29 cellular contexts compared by ENCODE assay signal in the genomic region with DNA sequence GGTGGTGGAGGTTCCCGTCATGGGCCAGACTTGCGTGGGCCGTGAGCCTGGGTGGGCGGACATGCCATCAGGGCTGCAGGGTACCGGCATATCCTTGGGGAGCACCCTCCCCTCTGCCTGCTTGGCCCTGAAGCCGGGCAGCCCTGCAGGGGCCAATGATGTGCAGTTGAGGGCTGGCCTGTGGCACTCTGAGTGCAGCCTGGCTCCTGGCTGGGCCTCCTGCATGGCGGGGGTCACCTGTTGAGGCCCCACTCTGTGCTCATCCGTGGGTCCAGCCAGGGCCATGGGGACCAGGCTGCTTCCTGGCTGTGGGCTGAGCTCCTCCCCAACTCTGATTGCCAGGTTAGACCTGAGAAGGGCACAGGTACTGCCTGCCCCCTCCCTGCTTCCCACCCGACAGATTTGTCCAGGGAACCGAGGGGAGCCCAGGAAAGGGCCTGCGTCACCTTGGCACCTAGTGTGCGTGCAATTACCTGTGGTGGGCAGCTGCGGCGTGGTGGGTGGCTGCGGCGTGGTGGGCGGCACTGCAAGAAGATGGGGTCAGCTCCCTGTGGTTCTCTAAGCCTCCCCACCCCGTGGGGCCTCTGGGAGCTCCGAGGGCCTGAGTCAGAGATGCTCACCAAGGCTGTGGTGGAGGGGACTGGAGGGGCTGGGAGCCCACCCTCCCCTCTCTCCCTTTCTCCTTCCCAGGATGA. TPM values are rescaled to one million over a fixed set of nuclear protein-coding genes. Genes with fewer than 3 reads are reported as not detected.
DNase-seq lines count a peak whose midpoint lies in the region; FAIRE-seq and TF ChIP-seq lines count a peak whose summit lies in the region.
"Had no signal": no experiment of that assay in that cellular context is flagged by ENCODE, and none has a peak within 500 bp of the region (broad histone marks: within the 10 kb centered on the region; RNA-seq: fewer than 3 reads in every experiment).

No MANE protein-coding gene starts in this region.

- peaks cover 62% of the 10 kb centered on the region for H4K20me1 ChIP-seq in BLaER1
- peaks cover 22 to 86% (median 39%) of the 10 kb centered on the region in 11 experiments; a peak in 17 of 22 replicates for H4K20me1 ChIP-seq in BLaER1 treated with 17β-estradiol and CSF1 and Interleukin-3, amounts not matched to agents 10 nM and 100 nM
- peaks cover 0 to 12% of the 10 kb centered on the region in 2 experiments for H4K20me1 ChIP-seq in H1 (replicated peaks in 1 of 2; ENCODE audit: control insufficient read depth in 1 of 2, insufficient read depth in 2 of 2, low read length in 2 of 2)

- POLR2A ChIA-PET in H1 (lab: Charles Lee; ENCODE audit: partially characterized antibody) = interaction anchor here (1.4 to 1.9 kb wide), 2 partner anchors 16 to 174 kb away, joined by 3 to 4 read pairs; a partner anchor contains a TSS

- H3K9me3 ChIP-seq in BLaER1 = peaks cover 14% of the 10 kb centered on the region
- H3K9me3 ChIP-seq in BLaER1 treated with 17β-estradiol and CSF1 and Interleukin-3, amounts not matched to agents 10 nM and 100 nM (replicated peaks in 1 of 11) = peaks cover 0 to 18% (median 15%) of the 10 kb centered on the region in 11 experiments; a peak in 14 of 22 replicates
- peaks cover 3 to 9% of the 10 kb centered on the region in 2 experiments; a peak in 2 of 4 replicates for H3K9me3 ChIP-seq in H1 (ENCODE audit: insufficient read depth in 2 of 2, low read depth in 1 of 2, low read length in 1 of 2)
- no peaks in the 10 kb centered on the region for H3K9me3 ChIP-seq in BE2C
- H3K9me3 ChIP-seq: Caco-2 had no signal

- H3K4me1 ChIP-seq in BLaER1 (peaks cover 53% of the 10 kb centered on the region), H1 (replicated peaks in 1 of 4; ENCODE audit: control insufficient read depth in 3 of 4, insufficient read depth in 4 of 4, low read length in 3 of 4) (peaks cover 0 to 2% (median 0%) of the 10 kb centered on the region in 4 experiments; a peak in 1 of 7 replicates), BE2C (no peaks in the 10 kb centered on the region)
- H3K4me1 ChIP-seq in BLaER1 treated with 17β-estradiol and CSF1 and Interleukin-3, amounts not matched to agents 10 nM and 100 nM = peaks cover 7 to 57% (median 35%) of the 10 kb centered on the region in 10 experiments; a peak in 18 of 20 replicates
- H3K4me1 ChIP-seq: Caco-2 had no signal

- H2BK12ac ChIP-seq in H1 (ENCODE audit: low read depth, low read length) = no peak overlapping the region

- H2AK5ac ChIP-seq in H1 (ENCODE audit: low read depth, low read length) = no peak overlapping the region

- CTCF ChIA-PET in H1 (lab: Charles Lee; ENCODE audit: partially characterized antibody) = interaction anchor here (0.8 to 1.0 kb wide), 3 partner anchors 10 to 620 kb away, joined by 3 read pairs; no protein-coding TSS in a partner anchor

- H3K23me2 ChIP-seq in H1 (ENCODE audit: low read depth, low read length) = peaks cover 10% of the 10 kb centered on the region

- no peak overlapping the region for H4K5ac ChIP-seq in H1 (ENCODE audit: insufficient read length, low read depth, low read length)

- H3K4me3 ChIP-seq in BLaER1 (no peak overlapping the region), H1 (ENCODE audit: extremely low read depth in 1 of 4, insufficient read depth in 2 of 4, low read depth in 3 of 4, low read length in 4 of 4) (no peak overlapping the region), BE2C (ENCODE audit: low read depth, low read length) (no peak overlapping the region)
- H3K4me3 ChIP-seq in BLaER1 treated with 17β-estradiol and CSF1 and Interleukin-3, amounts not matched to agents 10 nM and 100 nM = no peak overlapping the region
- H3K4me3 ChIP-seq: GM12878 had no signal

- H3K18ac ChIP-seq in H1 (ENCODE audit: extremely low read depth, low read length) = no peak overlapping the region

- no peak overlapping the region for H3K4ac ChIP-seq in H1 (replicated peaks; ENCODE audit: insufficient read length, low read depth, low read length)

- no peak for TF ChIP-seq EP300 in H1 (IDR thresholded peaks at IDR 0.05; ENCODE audit: borderline replicate concordance in 1 of 2, low read depth in 2 of 2, low read length in 2 of 2)

- H3K56ac ChIP-seq in H1 (replicated peaks; ENCODE audit: insufficient read length, low read depth, low read length) = no peak overlapping the region

- peak overlapping the region; percentile 54 for H4K91ac ChIP-seq in H1 (replicated peaks; ENCODE audit: insufficient read length, low read length)

- H2BK15ac ChIP-seq in H1 (ENCODE audit: low read length) = no peak overlapping the region

- no peak for DNase-seq in H1 (ENCODE audit: low read depth in 1 of 2, low spot score in 2 of 2)
- no peak for DNase-seq in activated gamma-delta T cell (lab: John Stamatoyannopoulos, UW)
- no peak for DNase-seq in stimulated activated CD4-positive, alpha-beta T cell treated with anti-CD3 and anti-CD28 coated beads, Interleukin-1b, Interleukin-23, amount 100 ng/mL, for 48 hours
- DNase-seq in BE2C = no peak
- DNase-seq: 8988T; ACHN; Caco-2; Calu3; CD4-positive, alpha-beta T cell; DMS153; DMS53; DMS79; DND-41; EL; GDM1 had no signal

- no peak overlapping the region for H2AFZ ChIP-seq in H1 (ENCODE audit: low read length)

- no peak for TF ChIP-seq RAD21 in H1 (IDR thresholded peaks at IDR 0.05 in 1 of 2, conservative IDR thresholded peaks at IDR 0.05 in 1 of 2; ENCODE audit: low read depth in 2 of 2, low read length in 2 of 2)

- H3K27ac ChIP-seq in BLaER1 = peak overlapping the region; percentile 61
- 0 out of 22 replicates have a peak overlapping the region, but pooled peaks of 1 of the 11 experiments have one; percentile 43 for H3K27ac ChIP-seq in BLaER1 treated with 17β-estradiol and CSF1 and Interleukin-3, amounts not matched to agents 10 nM and 100 nM
- no peak overlapping the region for H3K27ac ChIP-seq in H1 (ENCODE audit: low read depth, low read length)
- H3K27ac ChIP-seq: C4-2B had no signal

- FAIRE-seq in H1 (lab: Jason Lieb, UNC) = no peak
- FAIRE-seq: A204.1, D721Med, GM12878, GM12892, GM18507 had no signal

- no peaks in the 10 kb centered on the region for H3K79me2 ChIP-seq in H1 (ENCODE audit: control insufficient read depth in 1 of 2, insufficient read depth in 2 of 2, low read length in 2 of 2)

- H3K9ac ChIP-seq in BLaER1 (peak overlapping the region; percentile 35; the same call in 1 of the 2 replicates), H1 (replicated peaks in 1 of 4; ENCODE audit: extremely low read depth in 1 of 4, low read depth in 3 of 4, low read length in 3 of 4) (no peak overlapping the region)
- peak overlapping the region in 4 of 11 experiments; percentile 0 to 51 (median 40); a peak in 3 of 22 replicates for H3K9ac ChIP-seq in BLaER1 treated with 17β-estradiol and CSF1 and Interleukin-3, amounts not matched to agents 10 nM and 100 nM

- H3K36me3 ChIP-seq in BLaER1 (peaks cover 34% of the 10 kb centered on the region; the same call in 1 of the 2 replicates), H1 (ENCODE audit: control insufficient read depth in 2 of 4, insufficient read depth in 4 of 4, low read length in 3 of 4) (no peaks in the 10 kb centered on the region; a peak in 1 of 8 replicates), BE2C (no peaks in the 10 kb centered on the region)
- H3K36me3 ChIP-seq in BLaER1 treated with 17β-estradiol and CSF1 and Interleukin-3, amounts not matched to agents 10 nM and 100 nM = peaks cover 0 to 24% (median 5%) of the 10 kb centered on the region in 11 experiments; a peak in 11 of 22 replicates

- 92% methylated on average over 15 of the region's 19 CpGs; no CpG with 5 or more reads in 1 of the 2 experiments for WGBS in H1 (ENCODE audit: extremely low coverage in 1 of 2, insufficient coverage in 1 of 2, insufficient read length in 1 of 2, insufficient replicate concordance in 2 of 2, low coverage in 1 of 2, low lambda C conversion rate in 2 of 2, missing lambda C conversion rate in 1 of 2), 2 experiments

- H4K8ac ChIP-seq in H1 (ENCODE audit: extremely low read depth, insufficient read depth, low read length) = peak overlapping the region; percentile 16; the same call in 1 of the 2 replicates

- H2BK5ac ChIP-seq in H1 (ENCODE audit: low read depth, low read length) = no peak overlapping the region

- H3K4me2 ChIP-seq in BLaER1 (peak overlapping the region; percentile 68), H1 (ENCODE audit: insufficient read depth in 1 of 2, low read depth in 2 of 2, low read length in 2 of 2) (no peak overlapping the region)
- H3K4me2 ChIP-seq in BLaER1 treated with 17β-estradiol and CSF1 and Interleukin-3, amounts not matched to agents 10 nM and 100 nM = peak overlapping the region in 8 of 11 experiments; percentile 47 to 78 (median 65); a peak in 15 of 22 replicates

- H2BK120ac ChIP-seq in H1 (replicated peaks; ENCODE audit: low read depth, low read length) = no peak overlapping the region

- no peak for TF ChIP-seq POLR2A in H1 (IDR thresholded peaks at IDR 0.05; ENCODE audit: control extremely low read depth in 1 of 2, low read depth in 2 of 2, low read length in 2 of 2)

- H3K27me3 ChIP-seq in BLaER1 = no peaks in the 10 kb centered on the region
- H3K27me3 ChIP-seq in BLaER1 treated with 17β-estradiol and CSF1 and Interleukin-3, amounts not matched to agents 10 nM and 100 nM = no peaks in the 10 kb centered on the region
- H3K27me3 ChIP-seq in H1 (replicated peaks in 1 of 4; ENCODE audit: control insufficient read depth in 3 of 4, extremely low read depth in 1 of 4, insufficient read depth in 3 of 4, low read length in 3 of 4) = peaks cover 0 to 2% (median 0%) of the 10 kb centered on the region in 4 experiments; a peak in 1 of 7 replicates
- H3K27me3 ChIP-seq in BE2C = no peaks in the 10 kb centered on the region

- TF ChIP-seq CTCF in H1 (IDR thresholded peaks at IDR 0.05; ENCODE audit: control extremely low read depth in 1 of 3, insufficient read depth in 1 of 3, low read depth in 1 of 3, low read length in 3 of 3) (no peak), BE2C (IDR thresholded peaks at IDR 0.05; ENCODE audit: low read depth, low read length) (no peak)

- no peak overlapping the region for H3K14ac ChIP-seq in H1 (ENCODE audit: insufficient read length)

- peaks cover 10% of the 10 kb centered on the region for H3K79me1 ChIP-seq in H1 (ENCODE audit: low read depth, low read length)

- no peak overlapping the region for H2BK20ac ChIP-seq in H1 (ENCODE audit: low read length)

- no peak overlapping the region for H3K23ac ChIP-seq in H1 (ENCODE audit: insufficient read length)

RNA-seq across cellular contexts. Expression of a gene that starts 16.2 kb away (rescaled TPM):
- not detected in 2 replicates for total RNA-seq in H1 (2021; fragmentation: NEBNext Ultra II Directional; extraction: Animal tissue kit (Norgen Biotek cat#: 25700))
- 0.09 TPM in 1 of 2 replicates, not detected in the other for polyA plus RNA-seq in H1 (2011; rRNA removed)
- not detected for polyA plus RNA-seq in H1 (2011; cell fraction: cytosol; rRNA removed)
- polyA plus RNA-seq in H1 (2011; cell fraction: nucleus; rRNA removed) = not detected
- 0.24 to 1.1 TPM (median 0.29 TPM) in 4 replicates for polyA plus RNA-seq in H1 (2012, experiment 1 of 2)
- 0.03 TPM for polyA plus RNA-seq in H1 (2012, experiment 2 of 2)
- polyA plus RNA-seq in H1 (2013, experiment 1 of 2) = under 0.01 TPM
- not detected for polyA plus RNA-seq in H1 (2013, experiment 2 of 2)
- polyA minus RNA-seq in H1 (2011; rRNA and poly(A)+ RNA removed) = not detected in 2 replicates
- polyA minus RNA-seq in H1 (2011; cell fraction: cytosol; rRNA and poly(A)+ RNA removed) = not detected
- polyA minus RNA-seq in H1 (2011; cell fraction: nucleus; rRNA and poly(A)+ RNA removed) = not detected
- polyA plus RNA-seq in BE2C (2012; ENCODE audit: insufficient read depth, insufficient read length, low read depth) = 0.54 TPM
- total RNA-seq: A673; Caco-2; CD4-positive, alpha-beta T cell; CD8-positive, alpha-beta T cell; Daoy; G401 had no signal
- polyA plus RNA-seq: AG04450, BJ had no signal

RNA-seq across cellular contexts. Expression of a gene that starts 54.3 kb away (rescaled TPM):
- not detected in 2 replicates for total RNA-seq in H1 (2021; fragmentation: NEBNext Ultra II Directional; extraction: Animal tissue kit (Norgen Biotek cat#: 25700))
- not detected in 2 replicates for polyA plus RNA-seq in H1 (2011; rRNA removed)
- polyA plus RNA-seq in H1 (2011; cell fraction: cytosol; rRNA removed) = not detected
- not detected for polyA plus RNA-seq in H1 (2011; cell fraction: nucleus; rRNA removed)
- 0.01 to 0.04 TPM in 2 of 4 replicates, not detected in the others for polyA plus RNA-seq in H1 (2012, experiment 1 of 2)
- polyA plus RNA-seq in H1 (2012, experiment 2 of 2) = not detected
- polyA plus RNA-seq in H1 (2013, experiment 1 of 2) = 0.02 TPM
- under 0.01 TPM for polyA plus RNA-seq in H1 (2013, experiment 2 of 2)
- not detected in 2 replicates for polyA minus RNA-seq in H1 (2011; rRNA and poly(A)+ RNA removed)
- polyA minus RNA-seq in H1 (2011; cell fraction: cytosol; rRNA and poly(A)+ RNA removed) = not detected
- polyA minus RNA-seq in H1 (2011; cell fraction: nucleus; rRNA and poly(A)+ RNA removed) = not detected
- not detected for polyA plus RNA-seq in BE2C (2012; ENCODE audit: insufficient read depth, insufficient read length, low read depth)
- total RNA-seq: A673; Calu3; CD4-positive, alpha-beta T cell; CD8-positive, alpha-beta T cell; Daoy; G401 had no signal
- polyA plus RNA-seq: AG04450, BJ, GM12878 had no signal

Comparison
In these comparisons a context has a peak if more than half of its experiments do, and no peak if none do; other contexts are left out.
1. H3K4me2 ChIP-seq: peak in BLaER1 (single experiment) and BLaER1 treated with 17β-estradiol and CSF1 and Interleukin-3, amounts not matched to agents 10 nM and 100 nM (8 of 11); none in H1 (0 of 2).